29 cellular contexts compared by ENCODE assay signal in genomic region chr1:233629305-233629935, GRCh38. TPM values are rescaled to one million over a fixed set of nuclear protein-coding genes. Genes with fewer than 3 reads are reported as not detected.
"Had no signal": no experiment of that assay in that cellular context is flagged by ENCODE, and none has a peak within 500 bp of the region (broad histone marks: within the 10 kb centered on the region; RNA-seq: fewer than 3 reads in every experiment).

No MANE protein-coding gene starts in this region.

- H3K4me1 ChIP-seq: adrenal gland, ascending aorta, left lung, lower lobe of right lung, prostate gland had no signal

- H3K9me3 ChIP-seq: adrenal gland, ascending aorta, left lung, lower lobe of right lung, neutrophil, ovary, prostate gland, stomach, suprapubic skin, transverse colon had no signal

- H3K4me3 ChIP-seq: adrenal gland, ascending aorta, left lung, lower lobe of right lung, ovary, prostate gland, stomach, suprapubic skin, transverse colon had no signal

- H3K27me3 ChIP-seq: adrenal gland, ascending aorta, left lung, neutrophil, ovary, stomach, suprapubic skin, transverse colon had no signal

- DNase-seq: activated CD4-positive, alpha-beta memory T cell treated with anti-CD3 and anti-CD28 coated beads for 36 hours; activated CD4-positive, alpha-beta T cell treated with anti-CD3 and anti-CD28 coated beads, Interleukin-2, amount 10 ng/mL, durations not matched to agents 24 days and 14 days; activated CD4-positive, CD25-positive, alpha-beta regulatory T cell treated with anti-CD3 and anti-CD28 coated beads, Interleukin-2, amount 50 U/mL, for 72 hours; activated CD8-positive, alpha-beta memory T cell treated with anti-CD3 and anti-CD28 coated beads, Interleukin-2, amount 50 U/mL, for 4 hours; activated effector memory CD4-positive, alpha-beta T cell treated with anti-CD3 and anti-CD28 coated beads, Interleukin-2, amount 50 U/mL, for 16 hours; activated naive CD4-positive, alpha-beta T cell treated with anti-CD3 and anti-CD28 coated beads for 36 hours; activated naive CD8-positive, alpha-beta T cell treated with anti-CD3 and anti-CD28 coated beads for 36 hours; activated T-cell treated with anti-CD3 and anti-CD28 coated beads, Interleukin-2, amount 50 U/mL, for 1 hour; adrenal gland; effector CD4-positive, alpha-beta T cell; glutamatergic neuron; left lung; lower lobe of right lung; mesendoderm; ovary; retina; small intestine; stimulated activated CD4-positive, alpha-beta T cell treated with anti-CD3 and anti-CD28 coated beads, Interleukin-15, amount 100 ng/mL, for 24 hours; stimulated activated CD4-positive, alpha-beta T cell treated with anti-CD3 and anti-CD28 coated beads, Interleukin-2, amount 100 ng/mL, for 24 hours; stimulated activated naive B cell treated with anti-CD40 and anti-IgM and Interleukin-4, amounts not matched to agents 10 μg/mL and 1 μg/mL and 100 μg/mL, for 72 hours; stomach; SW 1271; T-helper 9 cell; transverse colon had no signal

- H3K27ac ChIP-seq: adrenal gland, ascending aorta, epithelial cell of prostate, left lung, lower lobe of right lung, neutrophil, ovary, prostate gland, stomach, suprapubic skin, transverse colon had no signal

- H3K36me3 ChIP-seq: adrenal gland, left lung, lower lobe of right lung, neutrophil, ovary, prostate gland, stomach, suprapubic skin, transverse colon had no signal

RNA-seq across cellular contexts. Expression of gene KCNK1, which starts 15.5 kb away (rescaled TPM):
- total RNA-seq: activated naive CD8-positive, alpha-beta T cell treated with anti-CD3 and anti-CD28 coated beads for 36 hours had no signal
